8 cellular contexts compared by ENCODE assay signal in genomic region chr13:60329221-60329983, GRCh38.
A peak's percentile ranks its signal among the peaks of the same experiment; 100 is the strongest.
DNase-seq lines count a peak whose midpoint lies in the region; ATAC-seq, FAIRE-seq and TF ChIP-seq lines count a peak whose summit lies in the region.

No MANE protein-coding gene starts in this region.

- no peak overlapping the region for H3K27ac ChIP-seq in WERI-Rb-1

- ATAC-seq in HG02884 (IDR thresholded peaks at IDR 0.05; ENCODE audit: unreplicated experiment) (peak; percentile 75), HG03159 (IDR thresholded peaks at IDR 0.05; ENCODE audit: unreplicated experiment) (no peak)
- no peak for ATAC-seq in activated T-cell treated with anti-CD3 and anti-CD28 coated beads, Interleukin-2, amount 50 U/mL, for 4 hours

- H3K4me3 ChIP-seq in WERI-Rb-1 (ENCODE audit: low read depth, low read length) = no peak overlapping the region

- no peak overlapping the region for H3K4me3 Mint-ChIP-seq in activated T-cell treated with anti-CD3 and anti-CD28 coated beads, Interleukin-2, amount 50 U/mL, for 4 hours

- FAIRE-seq in GM12891 (lab: Jason Lieb, UNC) = peak; percentile 20

- no peaks in the 10 kb centered on the region for H3K4me1 Mint-ChIP-seq in activated T-cell treated with anti-CD3 and anti-CD28 coated beads, Interleukin-2, amount 50 U/mL, for 4 hours (ENCODE audit: low read depth)

- no peaks in the 10 kb centered on the region for H3K27me3 ChIP-seq in WERI-Rb-1 (ENCODE audit: insufficient read depth, low read depth, severe bottlenecking)

- no peak for TF ChIP-seq POLR2A in GM12891 (IDR thresholded peaks at IDR 0.05; ENCODE audit: low read depth, low read length)

- H3K36me3 Mint-ChIP-seq in activated T-cell treated with anti-CD3 and anti-CD28 coated beads, Interleukin-2, amount 50 U/mL, for 4 hours (ENCODE audit: insufficient read depth) = peaks cover 2% of the 10 kb centered on the region

- peak; percentile 58 for TF ChIP-seq CTCF in WERI-Rb-1 (IDR thresholded peaks at IDR 0.05; ENCODE audit: low read depth, low read length)

- H3K9me3 Mint-ChIP-seq in activated T-cell treated with anti-CD3 and anti-CD28 coated beads, Interleukin-2, amount 50 U/mL, for 4 hours = peaks cover 4% of the 10 kb centered on the region

- peaks cover 2% of the 10 kb centered on the region for H3K27me3 Mint-ChIP-seq in activated T-cell treated with anti-CD3 and anti-CD28 coated beads, Interleukin-2, amount 50 U/mL, for 4 hours (ENCODE audit: low read depth)

- DNase-seq in AG08395 (ENCODE audit: low spot score) (peak; percentile 29), GM12891 (ENCODE audit: insufficient read length, low spot score) (no peak), NCI-H2029 (lab: John Stamatoyannopoulos, UW) (peak; percentile 1), WERI-Rb-1 (peak; percentile 26), left kidney (ENCODE audit: low read depth, low spot score) (peak; percentile 56)
- no peak for DNase-seq in activated T-cell treated with anti-CD3 and anti-CD28 coated beads, Interleukin-2, amount 50 U/mL, for 4 hours

- no peaks in the 10 kb centered on the region for H3K36me3 ChIP-seq in WERI-Rb-1

- H3K9me3 ChIP-seq in WERI-Rb-1 (ENCODE audit: severe bottlenecking) = no peaks in the 10 kb centered on the region

TF ChIP-seq in GM12891, 5 proteins besides CTCF, POLR2A, EP300 and RAD21:
- TF ChIP-seq PAX5 (IDR thresholded peaks at IDR 0.05; ENCODE audit: insufficient read depth, low read length, severe bottlenecking) (no peak), SPI1 (IDR thresholded peaks at IDR 0.05; ENCODE audit: low read depth, low read length) (no peak), TAF1 (IDR thresholded peaks at IDR 0.05; ENCODE audit: low read depth, low read length) (no peak), POU2F2 (IDR thresholded peaks at IDR 0.05; ENCODE audit: low read depth, low read length) (no peak), POLR2AphosphoS5 (IDR thresholded peaks at IDR 0.05; ENCODE audit: low read depth, low read length) (no peak)

Comparison
In these comparisons a context has a peak if more than half of its experiments do, and no peak if none do; other contexts are left out.
1. DNase-seq: peak in AG08395 (single experiment), NCI-H2029 (single experiment), WERI-Rb-1 (single experiment) and left kidney (single experiment); none in GM12891 (single experiment) and activated T-cell treated with anti-CD3 and anti-CD28 coated beads, Interleukin-2, amount 50 U/mL, for 4 hours (single experiment).